9 cellular contexts compared by ENCODE assay signal in genomic region chr6:42402184-42402583, GRCh38. TPM values are rescaled to one million over a fixed set of nuclear protein-coding genes. Genes with fewer than 3 reads are reported as not detected.
DNase-seq lines count a peak whose midpoint lies in the region; ATAC-seq and TF ChIP-seq lines count a peak whose summit lies in the region.
"Had no signal": no experiment of that assay in that cellular context is flagged by ENCODE, and none has a peak within 500 bp of the region (broad histone marks: within the 10 kb centered on the region; RNA-seq: fewer than 3 reads in every experiment).

No MANE protein-coding gene starts in this region.

- H3K4me3 ChIP-seq in ascending aorta: no peak overlapping the region
- H3K4me3 ChIP-seq: lung had no signal

- peaks cover 82% of the 10 kb centered on the region for H3K4me1 Mint-ChIP-seq in activated T-helper 1 cell treated with anti-CD3 and anti-CD28 coated beads, Interleukin-12 subunit alpha, Interleukin-12 subunit beta, Interleukin-2, Interleukin-4 antibody, amounts not matched to agents 30 ng/mL and 10 ng/mL and 1 ng/mL, durations not matched to agents 14 hours and 24 hours and 36 hours (ENCODE audit: low read depth)

- no peaks in the 10 kb centered on the region for H3K9me3 Mint-ChIP-seq in activated T-helper 1 cell treated with anti-CD3 and anti-CD28 coated beads, Interleukin-12 subunit alpha, Interleukin-12 subunit beta, Interleukin-2, Interleukin-4 antibody, amounts not matched to agents 30 ng/mL and 10 ng/mL and 1 ng/mL, durations not matched to agents 14 hours and 24 hours and 36 hours

- no peaks in the 10 kb centered on the region for H3K36me3 ChIP-seq in ascending aorta

- no peaks in the 10 kb centered on the region for H3K9me3 ChIP-seq in ascending aorta

- no peaks in the 10 kb centered on the region for H3K4me1 ChIP-seq in ascending aorta

- intact Hi-C loops in activated T-helper 1 cell treated with anti-CD3 and anti-CD28 coated beads, Interleukin-12 subunit alpha, Interleukin-12 subunit beta, Interleukin-2, Interleukin-4 antibody, amounts not matched to agents 30 ng/mL and 10 ng/mL and 1 ng/mL, durations not matched to agents 14 hours and 24 hours and 36 hours (cut with micrococcal nuclease): loop anchor here (1.0 to 2.0 kb wide), 6 partner anchors 12 to 62 kb away; partner anchors contain the start of gene TRERF1
- intact Hi-C loops in ascending aorta (cut with DNase I): no loop called here

- peak overlapping the region; percentile 68 for H3K4me3 Mint-ChIP-seq in activated T-helper 1 cell treated with anti-CD3 and anti-CD28 coated beads, Interleukin-12 subunit alpha, Interleukin-12 subunit beta, Interleukin-2, Interleukin-4 antibody, amounts not matched to agents 30 ng/mL and 10 ng/mL and 1 ng/mL, durations not matched to agents 14 hours and 24 hours and 36 hours

- H3K36me3 Mint-ChIP-seq in activated T-helper 1 cell treated with anti-CD3 and anti-CD28 coated beads, Interleukin-12 subunit alpha, Interleukin-12 subunit beta, Interleukin-2, Interleukin-4 antibody, amounts not matched to agents 30 ng/mL and 10 ng/mL and 1 ng/mL, durations not matched to agents 14 hours and 24 hours and 36 hours (ENCODE audit: low read depth): peaks cover 43% of the 10 kb centered on the region

- peak; percentile 66 for DNase-seq in activated T-helper 1 cell treated with anti-CD3 and anti-CD28 coated beads, Interleukin-12 subunit alpha, Interleukin-12 subunit beta, Interleukin-2, Interleukin-4 antibody, amounts not matched to agents 30 ng/mL and 10 ng/mL and 1 ng/mL, durations not matched to agents 14 hours and 24 hours and 36 hours (ENCODE audit: low spot score)
- peak; percentile 74 for DNase-seq in stimulated activated CD4-positive, alpha-beta T cell treated with anti-CD3 and anti-CD28 coated beads, Interleukin-15, amount 100 ng/mL, for 24 hours
- DNase-seq in nucleus accumbens (lab: John Stamatoyannopoulos, UW) (no peak), hypothalamus (lab: John Stamatoyannopoulos, UW) (no peak), foreskin melanocyte (no peak), ascending aorta (ENCODE audit: low spot score in 2 of 2) (no peak)

- H3K27ac ChIP-seq in ascending aorta: no peak overlapping the region

- peak overlapping the region; percentile 87 for H3K27ac Mint-ChIP-seq in activated T-helper 1 cell treated with anti-CD3 and anti-CD28 coated beads, Interleukin-12 subunit alpha, Interleukin-12 subunit beta, Interleukin-2, Interleukin-4 antibody, amounts not matched to agents 30 ng/mL and 10 ng/mL and 1 ng/mL, durations not matched to agents 14 hours and 24 hours and 36 hours

- H3K27me3 ChIP-seq in ascending aorta: no peaks in the 10 kb centered on the region

- H3K27me3 Mint-ChIP-seq in activated T-helper 1 cell treated with anti-CD3 and anti-CD28 coated beads, Interleukin-12 subunit alpha, Interleukin-12 subunit beta, Interleukin-2, Interleukin-4 antibody, amounts not matched to agents 30 ng/mL and 10 ng/mL and 1 ng/mL, durations not matched to agents 14 hours and 24 hours and 36 hours (ENCODE audit: insufficient read depth): no peaks in the 10 kb centered on the region

- no peak for TF ChIP-seq CTCF in ascending aorta (IDR thresholded peaks at IDR 0.05)

- ATAC-seq in GM19463 (IDR thresholded peaks at IDR 0.05; ENCODE audit: unreplicated experiment) (peak; percentile 79), HG03565 (IDR thresholded peaks at IDR 0.05; ENCODE audit: unreplicated experiment) (peak; percentile 79)

RNA-seq across cellular contexts. Expression of gene TRERF1, which starts 49.5 kb away (rescaled TPM):
- 47.9 and 48.2 TPM in 2 replicates for total RNA-seq in activated T-helper 1 cell treated with anti-CD3 and anti-CD28 coated beads, Interleukin-12 subunit alpha, Interleukin-12 subunit beta, Interleukin-2, Interleukin-4 antibody, amounts not matched to agents 30 ng/mL and 10 ng/mL and 1 ng/mL, durations not matched to agents 14 hours and 24 hours and 36 hours
- 34.1 TPM for total RNA-seq in ascending aorta

Comparison
In these comparisons a context has a peak if more than half of its experiments do, and no peak if none do; other contexts are left out.
1. DNase-seq: peak in activated T-helper 1 cell treated with anti-CD3 and anti-CD28 coated beads, Interleukin-12 subunit alpha, Interleukin-12 subunit beta, Interleukin-2, Interleukin-4 antibody, amounts not matched to agents 30 ng/mL and 10 ng/mL and 1 ng/mL, durations not matched to agents 14 hours and 24 hours and 36 hours (single experiment) and stimulated activated CD4-positive, alpha-beta T cell treated with anti-CD3 and anti-CD28 coated beads, Interleukin-15, amount 100 ng/mL, for 24 hours (single experiment); none in nucleus accumbens (0 of 56), hypothalamus (0 of 51), foreskin melanocyte (single experiment) and ascending aorta (0 of 2).